Comparison of ENCODE assay signal across 22 cellular contexts in genomic region chr17:49632201-49632600, GRCh38. TPM values are rescaled to one million over a fixed set of nuclear protein-coding genes. Genes with fewer than 3 reads are reported as not detected.
A peak's percentile ranks its signal among the peaks of the same experiment; 100 is the strongest.
DNase-seq lines count a peak whose midpoint lies in the region; ATAC-seq, FAIRE-seq and TF ChIP-seq lines count a peak whose summit lies in the region.
"Had no signal": no experiment of that assay in that cellular context is flagged by ENCODE, and none has a peak within 500 bp of the region (broad histone marks: within the 10 kb centered on the region; RNA-seq: fewer than 3 reads in every experiment).

No MANE protein-coding gene starts in this region.

- no peaks in the 10 kb centered on the region for H3K9me3 ChIP-seq in SJSA1 (replicated peaks)
- no peaks in the 10 kb centered on the region for H3K9me3 ChIP-seq in endothelial cell of umbilical vein (replicated peaks; ENCODE audit: control insufficient read depth, insufficient read depth, low read length)
- no peaks in the 10 kb centered on the region for H3K9me3 ChIP-seq in skeletal muscle tissue (ENCODE audit: control insufficient read depth in 3 of 3, low read length in 3 of 3)
- H3K9me3 ChIP-seq: BLaER1 had no signal

- no peak for FAIRE-seq in endothelial cell of umbilical vein (lab: Jason Lieb, UNC)

- dilution Hi-C loops in endothelial cell of umbilical vein (cut with MboI; ENCODE audit: extremely low pct_ligation_motif_present, low sequenced_read_pairs) = no loop called here

- no peak overlapping the region for H3K9ac ChIP-seq in endothelial cell of umbilical vein (replicated peaks; ENCODE audit: extremely low read depth, insufficient read depth, low read length)
- H3K9ac ChIP-seq in skeletal muscle tissue (ENCODE audit: low read depth in 1 of 3, low read length in 3 of 3) = no peak overlapping the region
- H3K9ac ChIP-seq: BLaER1 had no signal

- CTCF ChIA-PET in endothelial cell of umbilical vein (lab: Charles Lee) = interaction anchor here (1.0 to 1.5 kb wide), 4 partner anchors 12 to 64 kb away, joined by 3 to 6 read pairs (median 4); no protein-coding TSS in a partner anchor

- peaks cover 30% of the 10 kb centered on the region for H3K79me2 ChIP-seq in endothelial cell of umbilical vein (ENCODE audit: control insufficient read depth, insufficient read depth, low read length)

- no peak for TF ChIP-seq POLR2A in endothelial cell of umbilical vein (IDR thresholded peaks at IDR 0.05; ENCODE audit: low read depth, low read length)

- H3K4me1 ChIP-seq in SJSA1 (replicated peaks) (peaks cover 74% of the 10 kb centered on the region), endothelial cell of umbilical vein (ENCODE audit: control insufficient read depth, extremely low read depth, insufficient read depth, low read length) (peaks cover 13% of the 10 kb centered on the region), skeletal muscle tissue (ENCODE audit: control insufficient read depth in 3 of 3, insufficient read depth in 3 of 3, low read length in 3 of 3) (peaks cover 41 to 60% (median 45%) of the 10 kb centered on the region in 3 donors)

- TF ChIP-seq CTCF in endothelial cell of umbilical vein (IDR thresholded peaks at IDR 0.05; ENCODE audit: extremely low read depth in 1 of 2, insufficient read depth in 1 of 2, low read depth in 1 of 2, low read length in 2 of 2) = no peak

- no peak for DNase-seq in activated naive CD4-positive, alpha-beta T cell treated with anti-CD3 and anti-CD28 coated beads, Interleukin-2, amount 50 U/mL, for 72 hours (ENCODE audit: low spot score in 2 of 2)
- no peak for DNase-seq in SJSA1 (ENCODE audit: low read depth in 1 of 2, low spot score in 2 of 2)
- peak; percentile 32 for DNase-seq in endothelial cell of umbilical vein (ENCODE audit: low read depth, low spot score)
- no peak for DNase-seq in NOMO-1 treated with dmso at 0.1 percent for 144 hours (lab: John Stamatoyannopoulos, UW; ENCODE audit: unreplicated experiment)
- DNase-seq in Ammon's horn (ENCODE audit: low spot score) = no peak
- DNase-seq: 8988T, DND-41, HCEC 1CT, Kasumi-1, MM.1S, NCI-H1105 treated with DMSO at 0.1 percent for 48 hours, NCI-H1694 treated with DMSO at 0.1 percent for 48 hours, NCI-H2107, NCI-H2227 treated with DMSO at 0.1 percent for 48 hours, NCI-H524 had no signal

- H3K36me3 ChIP-seq in SJSA1 (peaks cover 13% of the 10 kb centered on the region), endothelial cell of umbilical vein (ENCODE audit: control insufficient read depth in 2 of 2, extremely low read depth in 1 of 2, insufficient read depth in 2 of 2, low read length in 2 of 2) (no peaks in the 10 kb centered on the region), skeletal muscle tissue (ENCODE audit: control insufficient read depth in 3 of 3, insufficient read depth in 3 of 3, low read length in 3 of 3) (no peaks in the 10 kb centered on the region)

- ATAC-seq in activated naive CD4-positive, alpha-beta T cell treated with anti-CD3 and anti-CD28 coated beads, Interleukin-2, amount 50 U/mL, for 72 hours = no peak
- no peak for ATAC-seq in GM19324 (IDR thresholded peaks at IDR 0.05; ENCODE audit: low FRiP score, unreplicated experiment)
- ATAC-seq: Panc1 had no signal

- no peak overlapping the region for H2AFZ ChIP-seq in endothelial cell of umbilical vein (ENCODE audit: low read depth, low read length)

- H3K4me2 ChIP-seq in endothelial cell of umbilical vein (ENCODE audit: insufficient read depth, low read length) = no peak overlapping the region
- H3K4me2 ChIP-seq: BLaER1 had no signal

- no peak overlapping the region for H3K4me3 Mint-ChIP-seq in activated naive CD4-positive, alpha-beta T cell treated with anti-CD3 and anti-CD28 coated beads, Interleukin-2, amount 50 U/mL, for 24 hours

- no peaks in the 10 kb centered on the region for H3K27me3 ChIP-seq in SJSA1 (replicated peaks)
- H3K27me3 ChIP-seq in endothelial cell of umbilical vein (ENCODE audit: control insufficient read depth in 2 of 2, insufficient read depth in 2 of 2, low read length in 2 of 2) = no peaks in the 10 kb centered on the region
- no peaks in the 10 kb centered on the region for H3K27me3 ChIP-seq in skeletal muscle tissue (ENCODE audit: control insufficient read depth in 3 of 3, insufficient read depth in 3 of 3, low read length in 3 of 3)
- H3K27me3 ChIP-seq: BLaER1 had no signal

- no TSS peak for BruUV-seq in endothelial cell of umbilical vein (replicated peaks; lab: Mats Ljungman, UMichigan)

- no peaks in the 10 kb centered on the region for H3K9me3 Mint-ChIP-seq in activated naive CD4-positive, alpha-beta T cell treated with anti-CD3 and anti-CD28 coated beads, Interleukin-2, amount 50 U/mL, for 24 hours
- H3K9me3 Mint-ChIP-seq in activated naive CD4-positive, alpha-beta T cell treated with anti-CD3 and anti-CD28 coated beads, Interleukin-2, amount 50 U/mL, for 72 hours = no peaks in the 10 kb centered on the region
- H3K9me3 Mint-ChIP-seq: IgD-negative memory B cell had no signal

- peak overlapping the region; percentile 83 for H3K27ac Mint-ChIP-seq in activated naive CD4-positive, alpha-beta T cell treated with anti-CD3 and anti-CD28 coated beads, Interleukin-2, amount 50 U/mL, for 24 hours
- no peak overlapping the region for H3K27ac Mint-ChIP-seq in activated naive CD4-positive, alpha-beta T cell treated with anti-CD3 and anti-CD28 coated beads, Interleukin-2, amount 50 U/mL, for 72 hours
- H3K27ac Mint-ChIP-seq: IgD-negative memory B cell had no signal

- H3K27ac ChIP-seq in SJSA1 (0 out of 2 replicates have a peak overlapping the region, but pooled peaks have one; percentile 8), endothelial cell of umbilical vein (ENCODE audit: insufficient read depth, low read depth, low read length) (no peak overlapping the region), skeletal muscle tissue (ENCODE audit: low read depth, low read length) (peak overlapping the region; percentile 74)
- H3K27ac ChIP-seq: BLaER1, HL-60 had no signal

- H3K4me3 ChIP-seq in SJSA1 = no peak overlapping the region
- no peak overlapping the region for H3K4me3 ChIP-seq in endothelial cell of umbilical vein (replicated peaks in 1 of 3; ENCODE audit: insufficient read depth in 1 of 3, low read depth in 1 of 3, low read length in 3 of 3)
- no peak overlapping the region for H3K4me3 ChIP-seq in skeletal muscle tissue (ENCODE audit: low read length in 3 of 3)
- H3K4me3 ChIP-seq: BLaER1 had no signal

- H4K20me1 ChIP-seq in endothelial cell of umbilical vein (replicated peaks; ENCODE audit: control insufficient read depth, extremely low read depth, insufficient read depth, low read length) = peaks cover 3% of the 10 kb centered on the region

- POLR2A ChIA-PET in endothelial cell of umbilical vein (lab: Charles Lee) = no interaction called here

- H3K36me3 Mint-ChIP-seq in activated naive CD4-positive, alpha-beta T cell treated with anti-CD3 and anti-CD28 coated beads, Interleukin-2, amount 50 U/mL, for 24 hours = peaks cover 10% of the 10 kb centered on the region
- H3K36me3 Mint-ChIP-seq in activated naive CD4-positive, alpha-beta T cell treated with anti-CD3 and anti-CD28 coated beads, Interleukin-2, amount 50 U/mL, for 72 hours = no peaks in the 10 kb centered on the region
- H3K36me3 Mint-ChIP-seq: IgD-negative memory B cell had no signal

- H3K4me1 Mint-ChIP-seq in activated naive CD4-positive, alpha-beta T cell treated with anti-CD3 and anti-CD28 coated beads, Interleukin-2, amount 50 U/mL, for 24 hours = peaks cover 73% of the 10 kb centered on the region

- intact Hi-C loops in endothelial cell of umbilical vein (cut with micrococcal nuclease) = no loop called here

- no peaks in the 10 kb centered on the region for H3K27me3 Mint-ChIP-seq in activated naive CD4-positive, alpha-beta T cell treated with anti-CD3 and anti-CD28 coated beads, Interleukin-2, amount 50 U/mL, for 24 hours
- H3K27me3 Mint-ChIP-seq: IgD-negative memory B cell had no signal

- no peaks in the 10 kb centered on the region for H3K9me1 ChIP-seq in endothelial cell of umbilical vein (replicated peaks; ENCODE audit: control insufficient read depth, extremely low read depth, insufficient read depth, low read length)

TF ChIP-seq in endothelial cell of umbilical vein, 7 proteins besides CTCF, POLR2A, EP300 and RAD21:
- TF ChIP-seq EZH2 (IDR thresholded peaks at IDR 0.05; ENCODE audit: borderline replicate concordance, low read depth, low read length, severe bottlenecking) (no peak), GATA2 (IDR thresholded peaks at IDR 0.05; ENCODE audit: insufficient read depth, insufficient read length, low read depth, low read length) (no peak)

RNA-seq across cellular contexts. Expression of gene SPOP, which starts 45.7 kb away (rescaled TPM):
- total RNA-seq in activated naive CD4-positive, alpha-beta T cell treated with anti-CD3 and anti-CD28 coated beads, Interleukin-2, amount 50 U/mL, for 72 hours = 10 to 100 TPM; 66.9 to 70.3 TPM
- 61.0 and 73.0 TPM in 2 replicates for total RNA-seq in SJSA1 (2014; rRNA removed; shearing (Covaris generic))
- total RNA-seq in endothelial cell of umbilical vein = 61.0 and 61.9 TPM in 2 replicates
- 46.9 and 55.5 TPM in 2 replicates for polyA plus RNA-seq in endothelial cell of umbilical vein
- 42.6 and 43.6 TPM in 2 replicates for polyA plus RNA-seq in endothelial cell of umbilical vein (2011; cell fraction: cytosol; rRNA removed)
- polyA plus RNA-seq in endothelial cell of umbilical vein (2011; cell fraction: nucleus; rRNA removed) = 85.1 and 105 TPM in 2 replicates
- polyA plus RNA-seq in endothelial cell of umbilical vein (2012) = 45.0 and 51.7 TPM in 2 replicates
- 91.0 and 97.0 TPM in 2 replicates for polyA minus RNA-seq in endothelial cell of umbilical vein
- 45.3 TPM for polyA minus RNA-seq in endothelial cell of umbilical vein (2011; cell fraction: cytosol; rRNA and poly(A)+ RNA removed)
- polyA minus RNA-seq in endothelial cell of umbilical vein (2011; cell fraction: nucleus; rRNA and poly(A)+ RNA removed) = 58.0 and 66.0 TPM in 2 replicates
- total RNA-seq in skeletal muscle tissue = 61.6 TPM

RNA-seq across cellular contexts. Expression of gene NXPH3, which starts 56.5 kb away (rescaled TPM):
- under 1 TPM; 0.14 to 0.23 TPM for total RNA-seq in activated naive CD4-positive, alpha-beta T cell treated with anti-CD3 and anti-CD28 coated beads, Interleukin-2, amount 50 U/mL, for 72 hours
- 2.2 and 2.3 TPM in 2 replicates for total RNA-seq in SJSA1 (2014; rRNA removed; shearing (Covaris generic))
- total RNA-seq in endothelial cell of umbilical vein (2.0 and 2.1 TPM in 2 replicates), skeletal muscle tissue (0.52 TPM)
- 1.7 and 2.1 TPM in 2 replicates for polyA plus RNA-seq in endothelial cell of umbilical vein
- 1.8 and 2.1 TPM in 2 replicates for polyA plus RNA-seq in endothelial cell of umbilical vein (2011; cell fraction: cytosol; rRNA removed)
- 0.93 and 0.97 TPM in 2 replicates for polyA plus RNA-seq in endothelial cell of umbilical vein (2011; cell fraction: nucleus; rRNA removed)
- polyA plus RNA-seq in endothelial cell of umbilical vein (2012) = 0.43 and 1.4 TPM in 2 replicates
- 1.7 and 2.2 TPM in 2 replicates for polyA minus RNA-seq in endothelial cell of umbilical vein
- polyA minus RNA-seq in endothelial cell of umbilical vein (2011; cell fraction: cytosol; rRNA and poly(A)+ RNA removed) = not detected
- polyA minus RNA-seq in endothelial cell of umbilical vein (2011; cell fraction: nucleus; rRNA and poly(A)+ RNA removed) = 0.29 and 0.72 TPM in 2 replicates
- polyA plus RNA-seq: IgD-negative memory B cell had no signal
